8 cellular contexts compared by ENCODE assay signal in the genomic region with DNA sequence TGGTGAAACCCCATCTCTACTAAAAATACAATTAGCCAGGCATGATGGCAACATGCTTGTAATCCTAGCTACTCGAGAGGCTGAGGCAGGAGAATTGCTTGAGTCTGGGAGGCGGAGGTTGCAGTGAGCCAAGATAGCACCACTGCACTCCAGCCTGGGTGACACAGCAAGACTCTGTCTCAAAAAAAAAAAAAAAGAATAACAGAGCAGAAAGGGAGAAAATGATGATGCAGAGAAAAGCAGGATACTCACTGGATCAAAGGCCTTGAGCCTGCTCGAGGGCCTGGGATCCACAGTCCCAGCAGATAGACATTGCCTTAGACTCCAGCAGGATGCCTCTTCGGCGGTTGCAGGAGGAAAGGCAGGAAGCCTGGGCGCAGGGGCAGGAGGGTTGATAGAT. TPM values are rescaled to one million over a fixed set of nuclear protein-coding genes. Genes with fewer than 3 reads are reported as not detected.
DNase-seq lines count a peak whose midpoint lies in the region; ATAC-seq, FAIRE-seq and TF ChIP-seq lines count a peak whose summit lies in the region.
"Not testable (repeated sequence)": the region's sequence is repeated elsewhere in the genome, so short reads cannot be mapped to it uniquely, and the experiment has no call there.

No MANE protein-coding gene starts in this region.

- not testable (repeated sequence) for TF ChIP-seq EP300 in A549 (IDR thresholded peaks at IDR 0.05)

- TF ChIP-seq CTCF in A549 (IDR thresholded peaks at IDR 0.05); GM23338 (conservative IDR thresholded peaks at IDR 0.05; ENCODE audit: low read depth in 2 of 2); IMR-90 (conservative IDR thresholded peaks at IDR 0.05; ENCODE audit: low read depth, low read length); brain microvascular endothelial cell (IDR thresholded peaks at IDR 0.05; ENCODE audit: low read depth, low read length, missing control alignments); osteoblast (IDR thresholded peaks at IDR 0.05; ENCODE audit: extremely low read depth, low read depth, low read length): not testable (repeated sequence)

- peak overlapping the region; percentile 89 for H3K4ac ChIP-seq in IMR-90 (ENCODE audit: low read depth, low read length)

- H3K14ac ChIP-seq in IMR-90 (replicated peaks; ENCODE audit: low read depth, low read length): not testable (repeated sequence)

- H3K79me2 ChIP-seq in GM23338 (replicated peaks; ENCODE audit: insufficient read depth); osteoblast (ENCODE audit: insufficient read depth, low read length): not testable (repeated sequence)

- not testable (repeated sequence) for H4K20me1 ChIP-seq in GM23338 (replicated peaks; ENCODE audit: insufficient read depth); IMR-90 (ENCODE audit: insufficient read depth, low read length); osteoblast (ENCODE audit: insufficient read depth, low read length)

- peak overlapping the region; percentile 98 for H2AK5ac ChIP-seq in IMR-90 (ENCODE audit: low read depth, low read length)

- not testable (repeated sequence) for H3K79me1 ChIP-seq in IMR-90 (ENCODE audit: low read depth in 1 of 2, low read length in 2 of 2)

- not testable (repeated sequence) for BruUV-seq in IMR-90 (replicated peaks; lab: Mats Ljungman, UMichigan)

- H3K4me1 ChIP-seq in A549: peaks cover 15% of the 10 kb centered on the region
- H3K4me1 ChIP-seq in GM23338 (ENCODE audit: insufficient read depth): not testable (repeated sequence)
- peaks cover 24% of the 10 kb centered on the region for H3K4me1 ChIP-seq in IMR-90 (ENCODE audit: control insufficient read depth, insufficient read depth, low read length)
- peaks cover 21% of the 10 kb centered on the region for H3K4me1 ChIP-seq in osteoblast (ENCODE audit: insufficient read depth, low read length)

- not testable (repeated sequence) for H3K56ac ChIP-seq in IMR-90 (ENCODE audit: extremely low read depth, insufficient read depth, low read length)

- not testable (repeated sequence) for H3K9me2 ChIP-seq in GM23338 (ENCODE audit: insufficient read depth)

- H3K27me3 Mint-ChIP-seq in GM23338 (ENCODE audit: insufficient read depth, low read depth, poor library complexity): not testable (repeated sequence)
- peaks cover 30% of the 10 kb centered on the region for H3K27me3 Mint-ChIP-seq in activated T-cell treated with anti-CD3 and anti-CD28 coated beads, Interleukin-2, amount 50 U/mL, for 72 hours (ENCODE audit: low read depth)

- peaks cover 16% of the 10 kb centered on the region for H3K9me1 ChIP-seq in IMR-90 (ENCODE audit: insufficient read depth, low read length)

- not testable (repeated sequence) for DNase-seq in A549 (ENCODE audit: low read depth in 1 of 2, low spot score in 1 of 2); GM23338 (ENCODE audit: low spot score); activated T-cell treated with anti-CD3 and anti-CD28 coated beads, Interleukin-2, amount 50 U/mL, for 72 hours
- peak; percentile 18 for DNase-seq in IMR-90
- peak; percentile 43 for DNase-seq in brain microvascular endothelial cell
- peak; percentile 42 to 75 for DNase-seq in erythroblast (lab: John Stamatoyannopoulos, UW)
- peak; percentile 64 for DNase-seq in osteoblast (ENCODE audit: insufficient read length, low spot score, missing footprints)
- DNase-seq in posterior vena cava (ENCODE audit: low spot score): peak; percentile 61

- peak overlapping the region; percentile 58; the same call in 1 of the 2 replicates for H4K5ac ChIP-seq in IMR-90 (ENCODE audit: low read depth, low read length)

- not testable (repeated sequence) for H3F3A ChIP-seq in GM23338 (replicated peaks; ENCODE audit: low read depth)

- intact Hi-C loops in IMR-90 (cut with micrococcal nuclease); posterior vena cava (cut with DNase I): not testable (repeated sequence)

- not testable (repeated sequence) for H3K4me3 ChIP-seq in A549; GM23338; IMR-90 (ENCODE audit: insufficient read depth, low read depth, low read length); brain microvascular endothelial cell (ENCODE audit: low read depth, low read length); osteoblast (ENCODE audit: insufficient read depth, low read length)

- H3K36me3 Mint-ChIP-seq in GM23338 (ENCODE audit: low read depth); activated T-cell treated with anti-CD3 and anti-CD28 coated beads, Interleukin-2, amount 50 U/mL, for 72 hours (ENCODE audit: insufficient read depth in 2 of 2): not testable (repeated sequence)

- not testable (repeated sequence) for H3K23ac ChIP-seq in IMR-90 (ENCODE audit: low read depth, low read length)

- POLR2A ChIA-PET in A549 (lab: Yijun Ruan, JAX); IMR-90 (lab: Charles Lee; ENCODE audit: unreplicated experiment): not testable (repeated sequence)

- not testable (repeated sequence) for H3K9me3 Mint-ChIP-seq in GM23338; activated T-cell treated with anti-CD3 and anti-CD28 coated beads, Interleukin-2, amount 50 U/mL, for 72 hours

- not testable (repeated sequence) for FAIRE-seq in A549 (lab: Jason Lieb, UNC)

- not testable (repeated sequence) for H3K4me1 Mint-ChIP-seq in GM23338
- H3K4me1 Mint-ChIP-seq in activated T-cell treated with anti-CD3 and anti-CD28 coated beads, Interleukin-2, amount 50 U/mL, for 72 hours (ENCODE audit: low read depth): peaks cover 10% of the 10 kb centered on the region

- CTCF ChIA-PET in A549 (lab: Yijun Ruan, JAX): interaction anchor here (0.8 to 3.2 kb wide), 6 partner anchors 11 to 152 kb away, joined by 3 to 8 read pairs (median 4); no protein-coding TSS in a partner anchor
- CTCF ChIA-PET in IMR-90 (lab: Yijun Ruan, JAX): not testable (repeated sequence)

- TF ChIP-seq RAD21 in A549 (conservative IDR thresholded peaks at IDR 0.05 in 1 of 2, IDR thresholded peaks at IDR 0.05 in 1 of 2); IMR-90 (IDR thresholded peaks at IDR 0.05; ENCODE audit: low read length): not testable (repeated sequence)

- H4K8ac ChIP-seq in IMR-90 (ENCODE audit: low read depth in 2 of 2, low read length in 2 of 2): peak overlapping the region; percentile 46 to 63; a peak in 2 of 4 replicates

- ATAC-seq in A549; GM23338; IMR-90 (ENCODE audit: low read depth); activated T-cell treated with anti-CD3 and anti-CD28 coated beads, Interleukin-2, amount 50 U/mL, for 72 hours (replicated peaks in 1 of 2): not testable (repeated sequence)

- not testable (repeated sequence) for H3K9me3 ChIP-seq in A549; IMR-90 (ENCODE audit: control insufficient read depth, insufficient read depth, low read length); osteoblast (ENCODE audit: low read depth, low read length)

- H2BK15ac ChIP-seq in IMR-90 (ENCODE audit: low read depth, low read length): peak overlapping the region; percentile 93; the same call in 1 of the 3 replicates

- peak overlapping the region; percentile 72; the same call in 1 of the 2 replicates for H2AFZ ChIP-seq in GM23338
- not testable (repeated sequence) for H2AFZ ChIP-seq in IMR-90 (replicated peaks; ENCODE audit: low read length, poor library complexity)
- peak overlapping the region; percentile 65 for H2AFZ ChIP-seq in osteoblast (ENCODE audit: low read length)

- not testable (repeated sequence) for H3K27me3 ChIP-seq in GM23338 (ENCODE audit: insufficient read depth); IMR-90 (ENCODE audit: control insufficient read depth, insufficient read depth, low read length); brain microvascular endothelial cell (replicated peaks)
- peaks cover 39% of the 10 kb centered on the region for H3K27me3 ChIP-seq in osteoblast (ENCODE audit: insufficient read depth, low read length)

- dilution Hi-C loops in IMR-90 (cut with HindIII; ENCODE audit: low sequenced_read_pairs, unreplicated experiment): not testable (repeated sequence)

- H2BK5ac ChIP-seq in IMR-90 (ENCODE audit: low read depth, low read length, poor library complexity, severe bottlenecking): not testable (repeated sequence)

- WGBS in A549 (ENCODE audit: missing lambda C conversion rate): 80% methylated on average over 6 of the region's 6 CpGs
- WGBS in IMR-90 (ENCODE audit: extremely low coverage in 2 of 2, insufficient read length in 1 of 2), 2 experiments: no CpG with 5 or more reads among the region's 6 CpGs

- TF ChIP-seq POLR2A in A549 (IDR thresholded peaks at IDR 0.05; ENCODE audit: low read length); IMR-90 (IDR thresholded peaks at IDR 0.05; ENCODE audit: low read depth, low read length); erythroblast (IDR thresholded peaks at IDR 0.05; ENCODE audit: low read length): not testable (repeated sequence)

- peak overlapping the region; percentile 38; the same call in 1 of the 2 replicates for H3K9ac ChIP-seq in IMR-90 (ENCODE audit: low read depth, low read length)

- H3K18ac ChIP-seq in IMR-90 (ENCODE audit: low read depth, low read length): peak overlapping the region; percentile 78

- H4K91ac ChIP-seq in IMR-90 (ENCODE audit: insufficient read depth, low read depth, low read length): peak overlapping the region; percentile 64

- not testable (repeated sequence) for H3K4me2 ChIP-seq in A549; GM23338; IMR-90 (ENCODE audit: low read depth, low read length); osteoblast (ENCODE audit: insufficient read depth, low read length)

- H2AK9ac ChIP-seq in IMR-90 (replicated peaks; ENCODE audit: low read depth, low read length, poor library complexity): not testable (repeated sequence)

- not testable (repeated sequence) for H3K27ac Mint-ChIP-seq in GM23338
- peak overlapping the region; percentile 53 for H3K27ac Mint-ChIP-seq in activated T-cell treated with anti-CD3 and anti-CD28 coated beads, Interleukin-2, amount 50 U/mL, for 72 hours

- not testable (repeated sequence) for H3K27ac ChIP-seq in A549; GM23338 (ENCODE audit: low read depth)
- peak overlapping the region; percentile 45 for H3K27ac ChIP-seq in IMR-90 (ENCODE audit: insufficient read depth, low read length)
- H3K27ac ChIP-seq in brain microvascular endothelial cell: peak overlapping the region; percentile 37
- peak overlapping the region; percentile 45 for H3K27ac ChIP-seq in osteoblast (ENCODE audit: low read depth, low read length)

- peak overlapping the region; percentile 93; the same call in 1 of the 2 replicates for H2BK20ac ChIP-seq in IMR-90 (ENCODE audit: low read depth, low read length)

- H3K36me3 ChIP-seq in GM23338 (ENCODE audit: insufficient read depth); IMR-90 (ENCODE audit: control insufficient read depth, insufficient read depth, low read length); brain microvascular endothelial cell (replicated peaks); osteoblast (ENCODE audit: insufficient read depth, low read length): not testable (repeated sequence)

- in situ Hi-C loops in IMR-90 (cut with MboI; ENCODE audit: low sequenced_read_pairs) (loop anchor here (10.0 to 25.0 kb wide), 2 partner anchors 84 to 211 kb away; no protein-coding TSS in a partner anchor), brain microvascular endothelial cell (cut with HindIII; ENCODE audit: low pct_ligation_motif_present, low sequenced_read_pairs) (loop anchor here (25.0 kb wide), 1 partner anchor 89 kb away; no protein-coding TSS in a partner anchor)

- peak overlapping the region; percentile 87 for H2BK120ac ChIP-seq in IMR-90 (ENCODE audit: low read depth, low read length)

- not testable (repeated sequence) for H3K4me3 Mint-ChIP-seq in GM23338; activated T-cell treated with anti-CD3 and anti-CD28 coated beads, Interleukin-2, amount 50 U/mL, for 72 hours

RNA-seq across cellular contexts. Expression of gene KSR1, which starts 7.7 kb away (rescaled TPM):
- polyA plus RNA-seq in A549 (2011; rRNA removed): 13.3 and 23.0 TPM in 2 replicates
- 7.1 and 8.4 TPM in 2 replicates for polyA plus RNA-seq in A549 (2012; cell fraction: cytosol; rRNA removed)
- polyA plus RNA-seq in A549 (2012; cell fraction: nucleus; rRNA removed): 27.8 and 32.1 TPM in 2 replicates
- polyA plus RNA-seq in A549 (2017; fragmentation: RNase III; extraction: RNeasy Plus Mini Kit Qiagen cat#74134 plus additional on column Dnase treatment): 13.5 to 17.1 TPM (median 14.6 TPM) in 3 replicates
- 31.5 and 39.6 TPM in 2 replicates for polyA minus RNA-seq in A549 (2011; rRNA and poly(A)+ RNA removed)
- 35.6 and 53.2 TPM in 2 replicates for total RNA-seq in GM23338 (2014; rRNA removed; shearing (Covaris generic))
- 7.8 and 8.5 TPM in 2 replicates for polyA plus RNA-seq in GM23338 (2016; fragmentation: Nextera tagmentation; extraction: Ambion mirVana)
- total RNA-seq in IMR-90 (2012; rRNA removed): 8.9 and 12.5 TPM in 2 replicates
- polyA plus RNA-seq in IMR-90 (2012; rRNA removed): 19.5 and 21.9 TPM in 2 replicates
- 12.2 and 18.8 TPM in 2 replicates for polyA plus RNA-seq in IMR-90 (2012; cell fraction: cytosol; rRNA removed)
- polyA plus RNA-seq in IMR-90 (2012; cell fraction: nucleus; rRNA removed; ENCODE audit: low replicate concordance): 83.2 and 123 TPM in 2 replicates
- 100 to 1,000 TPM; 191 to 296 TPM for total RNA-seq in activated T-cell treated with anti-CD3 and anti-CD28 coated beads, Interleukin-2, amount 50 U/mL, for 72 hours
- total RNA-seq in osteoblast: 6.2 and 6.5 TPM in 2 replicates
- total RNA-seq in posterior vena cava: 10 to 100 TPM; 30.3 to 35.5 TPM
